Comparison of ENCODE assay signal across 1 cellular context in genomic region chr6:118580585-118581419, GRCh38.
TF ChIP-seq lines count a peak whose summit lies in the region.

No MANE protein-coding gene starts in this region.

TF ChIP-seq in GM23338, 12 proteins besides CTCF, POLR2A, EP300 and RAD21 (continued from another document):
- TF ChIP-seq CREB1 (CRISPR knock-in tag; IDR thresholded peaks at IDR 0.05; ENCODE audit: low read depth) (no peak), ZNF114 (CRISPR knock-in tag; IDR thresholded peaks at IDR 0.05) (no peak), STAT1 (IDR thresholded peaks at IDR 0.05; ENCODE audit: unreplicated experiment) (no peak), JUNB (IDR thresholded peaks at IDR 0.05; ENCODE audit: unreplicated experiment) (no peak), POLR2AphosphoS5 (IDR thresholded peaks at IDR 0.05; ENCODE audit: low read depth) (no peak)
- TF ChIP-seq, protein P1, sequence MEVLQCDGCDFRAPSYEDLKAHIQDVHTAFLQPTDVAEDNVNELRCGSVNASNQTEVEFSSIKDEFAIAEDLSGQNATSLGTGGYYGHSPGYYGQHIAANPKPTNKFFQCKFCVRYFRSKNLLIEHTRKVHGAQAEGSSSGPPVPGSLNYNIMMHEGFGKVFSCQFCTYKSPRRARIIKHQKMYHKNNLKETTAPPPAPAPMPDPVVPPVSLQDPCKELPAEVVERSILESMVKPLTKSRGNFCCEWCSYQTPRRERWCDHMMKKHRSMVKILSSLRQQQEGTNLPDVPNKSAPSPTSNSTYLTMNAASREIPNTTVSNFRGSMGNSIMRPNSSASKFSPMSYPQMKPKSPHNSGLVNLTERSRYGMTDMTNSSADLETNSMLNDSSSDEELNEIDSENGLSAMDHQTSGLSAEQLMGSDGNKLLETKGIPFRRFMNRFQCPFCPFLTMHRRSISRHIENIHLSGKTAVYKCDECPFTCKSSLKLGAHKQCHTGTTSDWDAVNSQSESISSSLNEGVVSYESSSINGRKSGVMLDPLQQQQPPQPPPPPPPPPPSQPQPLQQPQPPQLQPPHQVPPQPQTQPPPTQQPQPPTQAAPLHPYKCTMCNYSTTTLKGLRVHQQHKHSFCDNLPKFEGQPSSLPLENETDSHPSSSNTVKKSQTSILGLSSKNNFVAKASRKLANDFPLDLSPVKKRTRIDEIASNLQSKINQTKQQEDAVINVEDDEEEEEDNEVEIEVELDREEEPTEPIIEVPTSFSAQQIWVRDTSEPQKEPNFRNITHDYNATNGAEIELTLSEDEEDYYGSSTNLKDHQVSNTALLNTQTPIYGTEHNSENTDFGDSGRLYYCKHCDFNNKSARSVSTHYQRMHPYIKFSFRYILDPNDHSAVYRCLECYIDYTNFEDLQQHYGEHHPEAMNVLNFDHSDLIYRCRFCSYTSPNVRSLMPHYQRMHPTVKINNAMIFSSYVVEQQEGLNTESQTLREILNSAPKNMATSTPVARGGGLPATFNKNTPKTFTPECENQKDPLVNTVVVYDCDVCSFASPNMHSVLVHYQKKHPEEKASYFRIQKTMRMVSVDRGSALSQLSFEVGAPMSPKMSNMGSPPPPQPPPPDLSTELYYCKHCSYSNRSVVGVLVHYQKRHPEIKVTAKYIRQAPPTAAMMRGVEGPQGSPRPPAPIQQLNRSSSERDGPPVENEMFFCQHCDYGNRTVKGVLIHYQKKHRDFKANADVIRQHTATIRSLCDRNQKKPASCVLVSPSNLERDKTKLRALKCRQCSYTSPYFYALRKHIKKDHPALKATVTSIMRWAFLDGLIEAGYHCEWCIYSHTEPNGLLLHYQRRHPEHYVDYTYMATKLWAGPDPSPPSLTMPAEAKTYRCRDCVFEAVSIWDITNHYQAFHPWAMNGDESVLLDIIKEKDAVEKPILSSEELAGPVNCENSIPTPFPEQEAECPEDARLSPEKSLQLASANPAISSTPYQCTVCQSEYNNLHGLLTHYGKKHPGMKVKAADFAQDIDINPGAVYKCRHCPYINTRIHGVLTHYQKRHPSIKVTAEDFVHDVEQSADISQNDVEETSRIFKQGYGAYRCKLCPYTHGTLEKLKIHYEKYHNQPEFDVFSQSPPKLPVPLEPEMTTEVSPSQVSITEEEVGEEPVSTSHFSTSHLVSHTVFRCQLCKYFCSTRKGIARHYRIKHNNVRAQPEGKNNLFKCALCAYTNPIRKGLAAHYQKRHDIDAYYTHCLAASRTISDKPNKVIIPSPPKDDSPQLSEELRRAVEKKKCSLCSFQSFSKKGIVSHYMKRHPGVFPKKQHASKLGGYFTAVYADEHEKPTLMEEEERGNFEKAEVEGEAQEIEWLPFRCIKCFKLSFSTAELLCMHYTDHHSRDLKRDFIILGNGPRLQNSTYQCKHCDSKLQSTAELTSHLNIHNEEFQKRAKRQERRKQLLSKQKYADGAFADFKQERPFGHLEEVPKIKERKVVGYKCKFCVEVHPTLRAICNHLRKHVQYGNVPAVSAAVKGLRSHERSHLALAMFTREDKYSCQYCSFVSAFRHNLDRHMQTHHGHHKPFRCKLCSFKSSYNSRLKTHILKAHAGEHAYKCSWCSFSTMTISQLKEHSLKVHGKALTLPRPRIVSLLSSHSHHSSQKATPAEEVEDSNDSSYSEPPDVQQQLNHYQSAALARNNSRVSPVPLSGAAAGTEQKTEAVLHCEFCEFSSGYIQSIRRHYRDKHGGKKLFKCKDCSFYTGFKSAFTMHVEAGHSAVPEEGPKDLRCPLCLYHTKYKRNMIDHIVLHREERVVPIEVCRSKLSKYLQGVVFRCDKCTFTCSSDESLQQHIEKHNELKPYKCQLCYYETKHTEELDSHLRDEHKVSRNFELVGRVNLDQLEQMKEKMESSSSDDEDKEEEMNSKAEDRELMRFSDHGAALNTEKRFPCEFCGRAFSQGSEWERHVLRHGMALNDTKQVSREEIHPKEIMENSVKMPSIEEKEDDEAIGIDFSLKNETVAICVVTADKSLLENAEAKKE (CRISPR knock-in tag; IDR thresholded peaks at IDR 0.05) = no peak
TF ChIP-seq in GM23338: peak in this region for 0.
